ENCODE assay signal across 1 cellular context in genomic region chr9:15617782-15618181, GRCh38.
TF ChIP-seq lines count a peak whose summit lies in the region.

No MANE protein-coding gene starts in this region.

TF ChIP-seq in H1, 55 proteins besides CTCF, POLR2A, EP300 and RAD21:
- TF ChIP-seq SP1 (IDR thresholded peaks at IDR 0.05; ENCODE audit: low read depth, low read length): no peak
- no peak for TF ChIP-seq SIX5 (IDR thresholded peaks at IDR 0.05; ENCODE audit: low read depth, low read length)
- no peak for TF ChIP-seq ZNF274 (IDR thresholded peaks at IDR 0.05; ENCODE audit: borderline replicate concordance, extremely low read depth, low read length)
